In genomic region chr7:28558236-28558635, GRCh38 we compare ENCODE assay signal across 23 cellular contexts.
"Had no signal": no experiment of that assay in that cellular context is flagged by ENCODE, and none has a peak within 500 bp of the region (broad histone marks: within the 10 kb centered on the region; RNA-seq: fewer than 3 reads in every experiment).

No MANE protein-coding gene starts in this region.

- H3K4me3 ChIP-seq: body of pancreas, esophagus squamous epithelium, right atrium auricular region had no signal

- ATAC-seq: activated T-cell treated with anti-CD3 and anti-CD28 coated beads, Interleukin-2, amount 50 U/mL, for 72 hours; body of pancreas; left ventricle myocardium superior had no signal

- H3K4me3 Mint-ChIP-seq: activated CD4-positive, alpha-beta T cell treated with anti-CD3 and anti-CD28 coated beads, Interleukin-2, amount 10 ng/mL, durations not matched to agents 7 days and 5 days; activated naive CD8-positive, alpha-beta T cell; activated T-cell treated with anti-CD3 and anti-CD28 coated beads, Interleukin-2, amount 50 U/mL, for 72 hours; nephron; type B pancreatic cell had no signal

- H3K27me3 ChIP-seq: body of pancreas, right atrium auricular region had no signal

- H3K36me3 Mint-ChIP-seq: activated naive CD8-positive, alpha-beta T cell had no signal

- DNase-seq: activated CD4-positive, alpha-beta T cell treated with anti-CD3 and anti-CD28 coated beads, Interleukin-2, amount 10 ng/mL, durations not matched to agents 7 days and 5 days; activated CD8-positive, alpha-beta memory T cell treated with anti-CD3 and anti-CD28 coated beads, Interleukin-2, amount 50 U/mL, for 48 hours; activated gamma-delta T cell; activated T-cell treated with anti-CD3 and anti-CD28 coated beads, Interleukin-2, amount 50 U/mL, for 72 hours; amniotic stem cell; body of pancreas; cortex of kidney; effector CD4-positive, alpha-beta T cell; esophagus squamous epithelium; hippocampal formation; kidney glomerular epithelial cell; left ventricle myocardium superior; mesenchymal stem cell; nucleus accumbens; posterior cingulate gyrus; small intestine; stimulated activated CD4-positive, alpha-beta T cell treated with anti-CD3 and anti-CD28 coated beads, Interleukin-4, amount 100 ng/mL, for 4 hours; stimulated activated CD8-positive, alpha-beta memory T cell treated with anti-CD3 and anti-CD28 coated beads, Interleukin-4, amount 100 ng/mL, for 48 hours; stimulated activated naive CD4-positive, alpha-beta T cell treated with Interleukin-2 at 50 U/mL for 16 hours had no signal

- H3K4me1 ChIP-seq: body of pancreas, right atrium auricular region had no signal

- H3K4me1 Mint-ChIP-seq: activated CD4-positive, alpha-beta T cell treated with anti-CD3 and anti-CD28 coated beads, Interleukin-2, amount 10 ng/mL, durations not matched to agents 7 days and 5 days had no signal

- H3K27ac ChIP-seq: body of pancreas, esophagus squamous epithelium, right atrium auricular region had no signal

- H3K9me3 Mint-ChIP-seq: activated CD4-positive, alpha-beta T cell treated with anti-CD3 and anti-CD28 coated beads, Interleukin-2, amount 10 ng/mL, durations not matched to agents 7 days and 5 days; activated T-cell treated with anti-CD3 and anti-CD28 coated beads, Interleukin-2, amount 50 U/mL, for 72 hours; nephron had no signal

- H3K27ac Mint-ChIP-seq: activated CD4-positive, alpha-beta T cell treated with anti-CD3 and anti-CD28 coated beads, Interleukin-2, amount 10 ng/mL, durations not matched to agents 7 days and 5 days; activated naive CD8-positive, alpha-beta T cell; activated T-cell treated with anti-CD3 and anti-CD28 coated beads, Interleukin-2, amount 50 U/mL, for 72 hours; type B pancreatic cell had no signal

- H3K36me3 ChIP-seq: esophagus squamous epithelium, right atrium auricular region had no signal
